30 cellular contexts compared by ENCODE assay signal in the genomic region with DNA sequence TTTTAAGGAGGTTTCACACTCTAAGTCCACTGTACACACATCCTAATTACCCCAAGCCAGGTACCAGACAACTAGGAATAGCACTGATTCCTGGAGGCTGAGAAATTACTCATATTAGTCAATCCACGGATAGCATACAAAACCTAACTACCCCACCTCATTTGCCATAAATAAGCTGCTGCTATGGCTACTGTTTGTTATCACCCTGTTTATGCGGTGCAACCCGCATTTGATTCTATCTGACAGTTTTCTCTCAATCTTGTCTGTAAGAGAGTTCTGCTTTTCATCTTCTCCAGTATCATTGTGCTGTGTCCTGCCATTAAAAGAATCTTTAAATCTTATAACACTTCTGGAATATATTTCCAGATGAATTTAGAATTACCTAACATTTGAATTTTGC.
"Had no signal": no experiment of that assay in that cellular context is flagged by ENCODE, and none has a peak within 500 bp of the region (broad histone marks: within the 10 kb centered on the region; RNA-seq: fewer than 3 reads in every experiment).

No MANE protein-coding gene starts in this region.

- H3K27me3 Mint-ChIP-seq: activated CD4-positive, alpha-beta memory T cell treated with anti-CD3 and anti-CD28 coated beads, Interleukin-2, amount 10 ng/mL, durations not matched to agents 7 days and 5 days; activated CD4-positive, alpha-beta T cell treated with anti-CD3 and anti-CD28 coated beads, Interleukin-2, amount 10 ng/mL, durations not matched to agents 7 days and 5 days; activated naive CD4-positive, alpha-beta T cell treated with anti-CD3 and anti-CD28 coated beads, Interleukin-2, amount 10 ng/mL, durations not matched to agents 7 days and 5 days; activated naive CD8-positive, alpha-beta T cell treated with anti-CD3 and anti-CD28 coated beads, Interleukin-2, amount 10 ng/mL, durations not matched to agents 7 days and 5 days; activated T-cell treated with anti-CD3 and anti-CD28 coated beads, Interleukin-2, amount 50 U/mL, for 24 hours; central memory CD8-positive, alpha-beta T cell; dendritic cell treated with granulocyte-macrophage colony-stimulating factor and Interleukin-4, amounts not matched to agents 40 ng/mL and 50 ng/mL, for 4 days; T-helper 17 cell had no signal

- H3K36me3 Mint-ChIP-seq: activated naive CD4-positive, alpha-beta T cell treated with anti-CD3 and anti-CD28 coated beads, Interleukin-2, amount 10 ng/mL, durations not matched to agents 7 days and 5 days; activated naive CD4-positive, alpha-beta T cell treated with anti-CD3 and anti-CD28 coated beads, Interleukin-2, amount 50 U/mL, for 72 hours; activated naive CD8-positive, alpha-beta T cell treated with anti-CD3 and anti-CD28 coated beads, Interleukin-2, amount 10 ng/mL, durations not matched to agents 7 days and 5 days; WTC11 had no signal

- H3K9me3 Mint-ChIP-seq: activated CD4-positive, alpha-beta T cell treated with anti-CD3 and anti-CD28 coated beads, Interleukin-2, amount 10 ng/mL, durations not matched to agents 7 days and 5 days; activated naive CD8-positive, alpha-beta T cell treated with anti-CD3 and anti-CD28 coated beads, Interleukin-2, amount 10 ng/mL, durations not matched to agents 7 days and 5 days; dendritic cell treated with granulocyte-macrophage colony-stimulating factor and Interleukin-4, amounts not matched to agents 40 ng/mL and 50 ng/mL, for 4 days; endodermal cell; WTC11 had no signal

- H3K4me3 Mint-ChIP-seq: activated CD4-positive, alpha-beta memory T cell treated with anti-CD3 and anti-CD28 coated beads, Interleukin-2, amount 10 ng/mL, durations not matched to agents 7 days and 5 days; activated CD4-positive, alpha-beta T cell treated with anti-CD3 and anti-CD28 coated beads, Interleukin-2, amount 10 ng/mL, durations not matched to agents 7 days and 5 days; activated naive CD4-positive, alpha-beta T cell treated with anti-CD3 and anti-CD28 coated beads, Interleukin-2, amount 10 ng/mL, durations not matched to agents 7 days and 5 days; activated naive CD8-positive, alpha-beta T cell treated with anti-CD3 and anti-CD28 coated beads, Interleukin-2, amount 10 ng/mL, durations not matched to agents 7 days and 5 days; activated T-cell treated with anti-CD3 and anti-CD28 coated beads, Interleukin-2, amount 50 U/mL, for 24 hours; activated T-cell treated with anti-CD3 and anti-CD28 coated beads, Interleukin-2, amount 50 U/mL, for 72 hours; central memory CD8-positive, alpha-beta T cell; dendritic cell treated with granulocyte-macrophage colony-stimulating factor and Interleukin-4, amounts not matched to agents 40 ng/mL and 50 ng/mL, for 4 days; endodermal cell; T-helper 17 cell; T-helper 2 cell treated with Interferon-gamma antibody and Interleukin-4, amounts not matched to agents 5 μg/mL and 100 μg/mL, for 36 hours; WTC11 had no signal

- H3K27ac Mint-ChIP-seq: activated CD4-positive, alpha-beta memory T cell treated with anti-CD3 and anti-CD28 coated beads, Interleukin-2, amount 10 ng/mL, durations not matched to agents 7 days and 5 days; activated CD4-positive, alpha-beta T cell treated with anti-CD3 and anti-CD28 coated beads, Interleukin-2, amount 10 ng/mL, durations not matched to agents 7 days and 5 days; activated naive CD4-positive, alpha-beta T cell treated with anti-CD3 and anti-CD28 coated beads, Interleukin-2, amount 10 ng/mL, durations not matched to agents 7 days and 5 days; activated naive CD4-positive, alpha-beta T cell treated with anti-CD3 and anti-CD28 coated beads, Interleukin-2, amount 50 U/mL, for 72 hours; activated naive CD8-positive, alpha-beta T cell treated with anti-CD3 and anti-CD28 coated beads, Interleukin-2, amount 10 ng/mL, durations not matched to agents 7 days and 5 days; activated T-cell treated with anti-CD3 and anti-CD28 coated beads, Interleukin-2, amount 50 U/mL, for 24 hours; activated T-cell treated with anti-CD3 and anti-CD28 coated beads, Interleukin-2, amount 50 U/mL, for 72 hours; dendritic cell treated with granulocyte-macrophage colony-stimulating factor and Interleukin-4, amounts not matched to agents 40 ng/mL and 50 ng/mL, for 4 days; endodermal cell; T-helper 17 cell; T-helper 2 cell treated with Interferon-gamma antibody and Interleukin-4, amounts not matched to agents 5 μg/mL and 100 μg/mL, for 36 hours; WTC11 had no signal

- FAIRE-seq: astrocyte, bronchial epithelial cell had no signal

- H3K4me1 Mint-ChIP-seq: activated CD4-positive, alpha-beta memory T cell treated with anti-CD3 and anti-CD28 coated beads, Interleukin-2, amount 10 ng/mL, durations not matched to agents 7 days and 5 days; activated CD4-positive, alpha-beta T cell treated with anti-CD3 and anti-CD28 coated beads, Interleukin-2, amount 10 ng/mL, durations not matched to agents 7 days and 5 days; activated naive CD4-positive, alpha-beta T cell treated with anti-CD3 and anti-CD28 coated beads, Interleukin-2, amount 10 ng/mL, durations not matched to agents 7 days and 5 days; activated naive CD8-positive, alpha-beta T cell treated with anti-CD3 and anti-CD28 coated beads, Interleukin-2, amount 10 ng/mL, durations not matched to agents 7 days and 5 days; central memory CD8-positive, alpha-beta T cell; endodermal cell; T-helper 17 cell had no signal

- DNase-seq: activated CD4-positive, alpha-beta memory T cell treated with anti-CD3 and anti-CD28 coated beads, Interleukin-2, amount 10 ng/mL, durations not matched to agents 7 days and 5 days; activated CD4-positive, alpha-beta T cell treated with anti-CD3 and anti-CD28 coated beads for 1 hour; activated CD4-positive, alpha-beta T cell treated with anti-CD3 and anti-CD28 coated beads for 4 hours; activated CD4-positive, alpha-beta T cell treated with anti-CD3 and anti-CD28 coated beads, Interleukin-2, amount 10 ng/mL, durations not matched to agents 7 days and 5 days; activated CD4-positive, alpha-beta T cell treated with anti-CD3 and anti-CD28 coated beads, Interleukin-2, amount 50 U/mL, for 4 hours; activated CD8-positive, alpha-beta memory T cell treated with anti-CD3 and anti-CD28 coated beads, Interleukin-2, amount 50 U/mL, for 48 hours; activated gamma-delta T cell; activated naive CD4-positive, alpha-beta T cell; activated naive CD4-positive, alpha-beta T cell treated with anti-CD3 and anti-CD28 coated beads, Interleukin-2, amount 10 ng/mL, durations not matched to agents 7 days and 5 days; activated naive CD8-positive, alpha-beta T cell treated with anti-CD3 and anti-CD28 coated beads, Interleukin-2, amount 10 ng/mL, durations not matched to agents 7 days and 5 days; activated T-cell treated with anti-CD3 and anti-CD28 coated beads for 4 hours; activated T-cell treated with anti-CD3 and anti-CD28 coated beads, Interleukin-2, amount 50 U/mL, for 24 hours; activated T-cell treated with anti-CD3 and anti-CD28 coated beads, Interleukin-2, amount 50 U/mL, for 72 hours; amniotic stem cell; anterior cingulate cortex; brain microvascular endothelial cell; dorsolateral prefrontal cortex; effector memory CD4-positive, alpha-beta T cell; endodermal cell; foreskin fibroblast; heart left ventricle; T-helper 17 cell; T1000 had no signal
